ENCODE assay signal across 9 cellular contexts in genomic region chr6:70884074-70884983, GRCh38.
DNase-seq lines count a peak whose midpoint lies in the region; ATAC-seq and TF ChIP-seq lines count a peak whose summit lies in the region.
"Had no signal": no experiment of that assay in that cellular context is flagged by ENCODE, and none has a peak within 500 bp of the region (broad histone marks: within the 10 kb centered on the region; RNA-seq: fewer than 3 reads in every experiment).

No MANE protein-coding gene starts in this region.

- peak; percentile 97 for TF ChIP-seq CTCF in Panc1 (IDR thresholded peaks at IDR 0.05)
- peak; percentile 85 for TF ChIP-seq CTCF in foreskin keratinocyte (conservative IDR thresholded peaks at IDR 0.05)
- peak; percentile 92 for TF ChIP-seq CTCF in osteocyte (IDR thresholded peaks at IDR 0.05)
- TF ChIP-seq CTCF in type B pancreatic cell (conservative IDR thresholded peaks at IDR 0.05) = peak; percentile 89

- ATAC-seq in GM19463 (IDR thresholded peaks at IDR 0.05; ENCODE audit: unreplicated experiment) (peak; percentile 82), Panc1 (peak; percentile 94), foreskin keratinocyte (peak; percentile 83)
- peak; percentile 79 for ATAC-seq in activated T-helper 17 cell treated with anti-CD3 and anti-CD28 coated beads, Interleukin-2, amount 50 U/mL, for 72 hours (replicated peaks)

- no peaks in the 10 kb centered on the region for H3K36me3 ChIP-seq in Panc1 (ENCODE audit: control insufficient read depth, insufficient read depth, low read length)

- H3K4me1 ChIP-seq in Panc1 (ENCODE audit: control insufficient read depth, insufficient read depth, low read length) = peaks cover 4% of the 10 kb centered on the region; the same call in 1 of the 2 replicates
- H3K4me1 ChIP-seq in foreskin keratinocyte = no peaks in the 10 kb centered on the region

- H3K27ac ChIP-seq in Panc1 (ENCODE audit: low read length) (no peak overlapping the region), foreskin keratinocyte (no peak overlapping the region)

- H3K4me3 ChIP-seq in Panc1 (ENCODE audit: low read depth in 2 of 2, low read length in 2 of 2) = no peak overlapping the region

- H3K27me3 ChIP-seq in Panc1 (ENCODE audit: control insufficient read depth, insufficient read depth, low read length) (no peaks in the 10 kb centered on the region; the same call in 1 of the 2 replicates), foreskin keratinocyte (peaks cover 23% of the 10 kb centered on the region)

- POLR2A ChIA-PET in Panc1 (lab: Charles Lee) = interaction anchor here (0.6 to 0.7 kb wide), 2 partner anchors 47 to 168 kb away, joined by 3 to 7 read pairs; no protein-coding TSS in a partner anchor

- H3K36me3 Mint-ChIP-seq in activated T-helper 17 cell treated with anti-CD3 and anti-CD28 coated beads, Interleukin-2, amount 50 U/mL, for 72 hours (ENCODE audit: low read depth) = no peaks in the 10 kb centered on the region
- H3K36me3 Mint-ChIP-seq in osteocyte (ENCODE audit: unreplicated experiment) (no peaks in the 10 kb centered on the region), type B pancreatic cell (no peaks in the 10 kb centered on the region)
- H3K36me3 Mint-ChIP-seq: activated naive CD4-positive, alpha-beta T cell treated with anti-CD3 and anti-CD28 coated beads, Interleukin-2, amount 50 U/mL, for 24 hours had no signal

- H3K27me3 Mint-ChIP-seq in activated T-helper 17 cell treated with anti-CD3 and anti-CD28 coated beads, Interleukin-2, amount 50 U/mL, for 72 hours = peaks cover 10% of the 10 kb centered on the region
- H3K27me3 Mint-ChIP-seq in osteocyte (ENCODE audit: unreplicated experiment) = peaks cover 32% of the 10 kb centered on the region
- H3K27me3 Mint-ChIP-seq in type B pancreatic cell = peaks cover 15% of the 10 kb centered on the region

- in situ Hi-C loops in Caki2 (cut with HindIII; ENCODE audit: low pct_unique_long_range_greater_than_20kb, low sequenced_read_pairs) = no loop called here
- in situ Hi-C loops in Panc1 (cut with HindIII; ENCODE audit: low pct_unique_long_range_greater_than_20kb, low sequenced_read_pairs) = no loop called here

- intact Hi-C loops in Panc1 (cut with micrococcal nuclease; ENCODE audit: unreplicated experiment) = loop anchor here (1.0 kb wide), 1 partner anchor 178 kb away; no protein-coding TSS in a partner anchor

- peak; percentile 50 for DNase-seq in Caki2 (ENCODE audit: low read depth)
- DNase-seq in HuH-7 (ENCODE audit: low spot score) = peak; percentile 84
- peak; percentile 32 for DNase-seq in Panc1 (ENCODE audit: low read depth, low spot score)
- DNase-seq in foreskin keratinocyte = peak in 1 of 2 donors; percentile 19
- no peak for DNase-seq in osteocyte (ENCODE audit: extremely low spot score, unreplicated experiment)
- no peak for DNase-seq in type B pancreatic cell (ENCODE audit: extremely low spot score, unreplicated experiment)

- CTCF ChIA-PET in Panc1 (lab: Charles Lee) = interaction anchor here (0.6 to 1.9 kb wide), 9 partner anchors 23 to 575 kb away, joined by 3 to 20 read pairs (median 3); partner anchors contain the start of gene SDHAF4

- no TSS peak for BruUV-seq in Panc1 (replicated peaks; lab: Mats Ljungman, UMichigan)

- H3K9me3 ChIP-seq in Panc1 (ENCODE audit: control insufficient read depth, insufficient read depth, low read depth, low read length) = no peaks in the 10 kb centered on the region

- no peak overlapping the region for H3K4me3 Mint-ChIP-seq in activated T-helper 17 cell treated with anti-CD3 and anti-CD28 coated beads, Interleukin-2, amount 50 U/mL, for 72 hours
- no peak overlapping the region for H3K4me3 Mint-ChIP-seq in osteocyte (ENCODE audit: unreplicated experiment)
- H3K4me3 Mint-ChIP-seq in type B pancreatic cell = no peak overlapping the region
- H3K4me3 Mint-ChIP-seq: activated naive CD4-positive, alpha-beta T cell treated with anti-CD3 and anti-CD28 coated beads, Interleukin-2, amount 50 U/mL, for 24 hours had no signal

- no peaks in the 10 kb centered on the region for H3K9me3 Mint-ChIP-seq in activated T-helper 17 cell treated with anti-CD3 and anti-CD28 coated beads, Interleukin-2, amount 50 U/mL, for 72 hours
- no peaks in the 10 kb centered on the region for H3K9me3 Mint-ChIP-seq in osteocyte (ENCODE audit: unreplicated experiment)
- no peaks in the 10 kb centered on the region for H3K9me3 Mint-ChIP-seq in type B pancreatic cell
- H3K9me3 Mint-ChIP-seq: activated naive CD4-positive, alpha-beta T cell treated with anti-CD3 and anti-CD28 coated beads, Interleukin-2, amount 50 U/mL, for 24 hours had no signal

- no peaks in the 10 kb centered on the region for H3K4me1 Mint-ChIP-seq in activated T-helper 17 cell treated with anti-CD3 and anti-CD28 coated beads, Interleukin-2, amount 50 U/mL, for 72 hours
- H3K4me1 Mint-ChIP-seq in osteocyte (ENCODE audit: unreplicated experiment) = no peaks in the 10 kb centered on the region
- peaks cover 7% of the 10 kb centered on the region for H3K4me1 Mint-ChIP-seq in type B pancreatic cell (ENCODE audit: unreplicated experiment)
- H3K4me1 Mint-ChIP-seq: activated naive CD4-positive, alpha-beta T cell treated with anti-CD3 and anti-CD28 coated beads, Interleukin-2, amount 50 U/mL, for 24 hours had no signal

- no peak overlapping the region for H3K27ac Mint-ChIP-seq in activated T-helper 17 cell treated with anti-CD3 and anti-CD28 coated beads, Interleukin-2, amount 50 U/mL, for 72 hours
- no peak overlapping the region for H3K27ac Mint-ChIP-seq in osteocyte (ENCODE audit: unreplicated experiment)
- no peak overlapping the region for H3K27ac Mint-ChIP-seq in type B pancreatic cell
- H3K27ac Mint-ChIP-seq: activated naive CD4-positive, alpha-beta T cell treated with anti-CD3 and anti-CD28 coated beads, Interleukin-2, amount 50 U/mL, for 24 hours had no signal

Comparison
In these comparisons a context has a peak if more than half of its experiments do, and no peak if none do; other contexts are left out.
1. DNase-seq: peak in Caki2 (single experiment), HuH-7 (single experiment) and Panc1 (single experiment); none in osteocyte (single experiment) and type B pancreatic cell (single experiment).
2. Peak in every context shown above with its lines, with median percentiles within 50 percentile points of each other: ATAC-seq and CTCF ChIP-seq.